ENCODE assay signal across 9 cellular contexts in genomic region chr6:166307082-166307980, GRCh38. TPM values are rescaled to one million over a fixed set of nuclear protein-coding genes. Genes with fewer than 3 reads are reported as not detected.
DNase-seq lines count a peak whose midpoint lies in the region; ATAC-seq, FAIRE-seq and TF ChIP-seq lines count a peak whose summit lies in the region.
"Had no signal": no experiment of that assay in that cellular context is flagged by ENCODE, and none has a peak within 500 bp of the region (broad histone marks: within the 10 kb centered on the region; RNA-seq: fewer than 3 reads in every experiment).

No MANE protein-coding gene starts in this region.

- no peaks in the 10 kb centered on the region for H3K36me3 Mint-ChIP-seq in memory B cell
- H3K36me3 Mint-ChIP-seq: IgD-negative memory B cell had no signal

- H3K9ac ChIP-seq in GM12878 (ENCODE audit: control insufficient read depth, insufficient read depth, low read length): peak overlapping the region; percentile 70

- TF ChIP-seq CTCF in GM12878 (IDR thresholded peaks at IDR 0.05 in 2 of 3, conservative IDR thresholded peaks at IDR 0.05 in 1 of 3; ENCODE audit: control insufficient read depth in 2 of 3, extremely low read depth in 1 of 3, insufficient read depth in 1 of 3, low read depth in 3 of 3, low read length in 3 of 3): no peak

- no peaks in the 10 kb centered on the region for H3K9me3 Mint-ChIP-seq in memory B cell
- H3K9me3 Mint-ChIP-seq: IgD-negative memory B cell had no signal

- CTCF ChIA-PET in GM12878 (lab: Yijun Ruan, JAX): interaction anchor here (8.3 to 11.5 kb wide), 2 partner anchors 26 to 92 kb away, joined by 58 to 317 read pairs; no protein-coding TSS in a partner anchor

- peak overlapping the region; percentile 73 for H3K4me3 Mint-ChIP-seq in memory B cell

- H3K36me3 ChIP-seq in GM12878 (ENCODE audit: control insufficient read depth in 2 of 2, insufficient read depth in 2 of 2, low read length in 1 of 2) (no peaks in the 10 kb centered on the region), urinary bladder (ENCODE audit: insufficient read depth) (no peaks in the 10 kb centered on the region)

- TF ChIP-seq EP300 in GM12878 (IDR thresholded peaks at IDR 0.05; ENCODE audit: borderline replicate concordance in 1 of 2, control insufficient read depth in 1 of 2, low read depth in 2 of 2, low read length in 2 of 2): no peak

- peaks cover 6% of the 10 kb centered on the region for H3K27me3 Mint-ChIP-seq in memory B cell

- SMC1A ChIA-PET in GM12878 (lab: Charles Lee; ENCODE audit: uncharacterized antibody, unreplicated experiment): interaction anchor here (4.9 to 5.2 kb wide), 2 partner anchors 12 to 26 kb away, joined by 24 to 29 read pairs; no protein-coding TSS in a partner anchor

- peaks cover 5% of the 10 kb centered on the region for H3K79me2 ChIP-seq in GM12878 (ENCODE audit: control insufficient read depth, insufficient read depth, low read length)

- TF ChIP-seq POLR2A in GM12878 (IDR thresholded peaks at IDR 0.05; ENCODE audit: low read depth, low read length): peak; percentile 32; the same call in 1 of the 2 replicates

- H3K4me2 ChIP-seq in GM12878 (ENCODE audit: control insufficient read depth, insufficient read depth): peak overlapping the region; percentile 81

- FAIRE-seq in GM19239 (lab: Jason Lieb, UNC): no peak
- no peak for FAIRE-seq in GM12878 (lab: Jason Lieb, UNC)

- H3K4me1 Mint-ChIP-seq in memory B cell: peaks cover 5% of the 10 kb centered on the region

- no peak for TF ChIP-seq RAD21 in GM12878 (IDR thresholded peaks at IDR 0.05; ENCODE audit: insufficient read depth, low read depth, low read length)

- RAD21 ChIA-PET in GM12878 (lab: Charles Lee; ENCODE audit: unreplicated experiment): interaction anchor here (0.6 to 6.7 kb wide), 6 partner anchors 26 to 74 kb away, joined by 3 to 60 read pairs (median 6); no protein-coding TSS in a partner anchor

- WGBS in GM12878 (ENCODE audit: insufficient coverage, insufficient replicate concordance, low lambda C conversion rate, missing lambda C conversion rate): 3% methylated on average over 60 of the region's 111 CpGs
- under 1% methylated on average over 111 of the region's 111 CpGs for WGBS in urinary bladder

- peak overlapping the region; percentile 45 for H2AFZ ChIP-seq in GM12878 (ENCODE audit: control insufficient read depth, low read depth, low read length)

- no TSS peak for BruUV-seq in GM12878 (replicated peaks; lab: Mats Ljungman, UMichigan)

- intact Hi-C loops in GM12878 (cut with micrococcal nuclease; ENCODE audit: unreplicated experiment): no loop called here

- H3K27ac Mint-ChIP-seq in memory B cell: no peak overlapping the region
- H3K27ac Mint-ChIP-seq: IgD-negative memory B cell had no signal

- H3K27me3 ChIP-seq in GM12878 (replicated peaks in 1 of 2; ENCODE audit: control insufficient read depth in 2 of 2, insufficient read depth in 2 of 2, low read length in 1 of 2): no peaks in the 10 kb centered on the region; a peak in 2 of 4 replicates

- H3K4me1 ChIP-seq in GM12878 (ENCODE audit: control insufficient read depth, insufficient read depth, low read length): no peaks in the 10 kb centered on the region
- peaks cover 5% of the 10 kb centered on the region for H3K4me1 ChIP-seq in urinary bladder (ENCODE audit: insufficient read depth)

- peak; percentile 5 for DNase-seq in COR-L47 (lab: John Stamatoyannopoulos, UW)
- peak; percentile 38 for DNase-seq in GM19239 (ENCODE audit: insufficient read length, low spot score)
- no peak for DNase-seq in GM12878 (ENCODE audit: low read depth, low spot score)
- DNase-seq in memory B cell (ENCODE audit: low spot score in 2 of 2): peak in 1 of 2 donors; percentile 41
- no peak for DNase-seq in H4 (ENCODE audit: low spot score)
- no peak for DNase-seq in OCI-M2 (lab: John Stamatoyannopoulos, UW; ENCODE audit: unreplicated experiment)

- POLR2A ChIA-PET in GM12878 (lab: Charles Lee): interaction anchor here (1.1 to 1.5 kb wide), 3 partner anchors 13 to 93 kb away, joined by 3 to 4 read pairs (median 3); no protein-coding TSS in a partner anchor

- H3K27ac ChIP-seq in GM12878 (ENCODE audit: control insufficient read depth, insufficient read depth) (peak overlapping the region; percentile 22; the same call in 1 of the 2 replicates), urinary bladder (ENCODE audit: low read depth) (no peak overlapping the region)

- H3K9me3 ChIP-seq in GM12878 (replicated peaks; ENCODE audit: control insufficient read depth, insufficient read depth, low read length): no peaks in the 10 kb centered on the region

- no peaks in the 10 kb centered on the region for H4K20me1 ChIP-seq in GM12878 (ENCODE audit: control insufficient read depth, insufficient read depth)

- H3K4me3 ChIP-seq in GM12878 (peak overlapping the region; percentile 67), urinary bladder (ENCODE audit: low read depth, low read length) (peak overlapping the region; percentile 52)

- in situ Hi-C loops in GM12878 (cut with MboI): no loop called here

- ATAC-seq in HG03520 (IDR thresholded peaks at IDR 0.05; ENCODE audit: unreplicated experiment) (peak; percentile 34), GM12878 (peak; percentile 58), memory B cell (ENCODE audit: low read depth) (peak; percentile 54)

TF ChIP-seq in GM12878, 131 proteins besides CTCF, POLR2A, EP300 and RAD21 (continues in another document):
- no peak for TF ChIP-seq YBX1 (IDR thresholded peaks at IDR 0.05)
- TF ChIP-seq IKZF1 (conservative IDR thresholded peaks at IDR 0.05): peak; percentile 70
- TF ChIP-seq CEBPZ (IDR thresholded peaks at IDR 0.05; ENCODE audit: low read depth, low read length): no peak
- peak in 1 of 2 experiments; percentile 60; a peak in 2 of 4 replicates for TF ChIP-seq BHLHE40 (IDR thresholded peaks at IDR 0.05; ENCODE audit: borderline replicate concordance in 1 of 2, low read depth in 2 of 2, low read length in 1 of 2)

RNA-seq across cellular contexts. Expression of gene PRR18, which starts 0.9 kb away (rescaled TPM):
- total RNA-seq in GM12878 (2013; cell fraction: nucleolus; rRNA removed): 3.3 and 4.1 TPM in 2 replicates
- total RNA-seq in GM12878 (2014; rRNA removed) (3.3 and 4.0 TPM in 2 replicates), GM12878 (2014; rRNA removed; fragmentation: Illumina TruSeq; extraction: Trizol) (1.2 and 1.3 TPM in 2 replicates), GM12878 (2021) (8.2 and 8.8 TPM in 2 replicates), urinary bladder (not detected)
- polyA plus RNA-seq in GM12878 (2011; ENCODE audit: low read depth): 1.0 TPM
- polyA plus RNA-seq in GM12878 (2011; rRNA removed) (2.0 and 2.5 TPM in 2 replicates), GM12878 (2014; fragmentation: Illumina TruSeq; extraction: Trizol) (1.9 and 2.1 TPM in 2 replicates), GM12878 (2014; fragmentation: Nextera tagmentation; extraction: Ambion mirVana) (under 1 TPM; 0.26 to 0.84 TPM), GM12878 (2014; rRNA removed) (3.6 and 4.1 TPM in 2 replicates), GM12878 (2016; fragmentation: Nextera tagmentation; extraction: Ambion mirVana) (under 1 TPM; 0.13 to 0.42 TPM), urinary bladder (not detected)
- polyA plus RNA-seq in GM12878 (2011; cell fraction: cytosol; rRNA removed): 2.2 and 2.7 TPM in 2 replicates
- polyA plus RNA-seq in GM12878 (2011; cell fraction: nucleus; rRNA removed): 6.2 and 6.4 TPM in 2 replicates
- polyA plus RNA-seq in GM12878 (2012): 2.1 and 3.7 TPM in 2 replicates
- polyA minus RNA-seq in GM12878 (2011; rRNA and poly(A)+ RNA removed): 1.3 and 2.6 TPM in 2 replicates
- 1.0 and 2.3 TPM in 2 replicates for polyA minus RNA-seq in GM12878 (2011; cell fraction: cytosol; rRNA and poly(A)+ RNA removed)
- 2.2 and 4.3 TPM in 2 replicates for polyA minus RNA-seq in GM12878 (2011; cell fraction: nucleus; rRNA and poly(A)+ RNA removed)
- total RNA-seq in H4 (2014; rRNA removed; shearing (Covaris generic)): not detected in 2 replicates
- polyA plus RNA-seq: IgD-negative memory B cell had no signal

RNA-seq across cellular contexts. Expression of gene SFT2D1, which starts 35.0 kb away (rescaled TPM):
- total RNA-seq in GM12878 (2013; cell fraction: nucleolus; rRNA removed): 290 and 291 TPM in 2 replicates
- 105 and 145 TPM in 2 replicates for total RNA-seq in GM12878 (2014; rRNA removed)
- 69.5 and 73.7 TPM in 2 replicates for total RNA-seq in GM12878 (2014; rRNA removed; fragmentation: Illumina TruSeq; extraction: Trizol)
- 77.6 and 78.3 TPM in 2 replicates for total RNA-seq in GM12878 (2021)
- polyA plus RNA-seq in GM12878 (2011; ENCODE audit: low read depth): 55.2 TPM
- 279 and 281 TPM in 2 replicates for polyA plus RNA-seq in GM12878 (2011; rRNA removed)
- 110 and 145 TPM in 2 replicates for polyA plus RNA-seq in GM12878 (2011; cell fraction: cytosol; rRNA removed)
- 139 and 171 TPM in 2 replicates for polyA plus RNA-seq in GM12878 (2011; cell fraction: nucleus; rRNA removed)
- polyA plus RNA-seq in GM12878 (2012): 107 and 120 TPM in 2 replicates
- 92.6 and 100 TPM in 2 replicates for polyA plus RNA-seq in GM12878 (2014; fragmentation: Illumina TruSeq; extraction: Trizol)
- polyA plus RNA-seq in GM12878 (2014; fragmentation: Nextera tagmentation; extraction: Ambion mirVana): 100 to 1,000 TPM; 119 to 149 TPM
- 110 and 130 TPM in 2 replicates for polyA plus RNA-seq in GM12878 (2014; rRNA removed)
- polyA plus RNA-seq in GM12878 (2016; fragmentation: Nextera tagmentation; extraction: Ambion mirVana): 100 to 1,000 TPM; 205 to 231 TPM
- polyA minus RNA-seq in GM12878 (2011; rRNA and poly(A)+ RNA removed): 79.8 and 81.2 TPM in 2 replicates
- 21.2 and 32.0 TPM in 2 replicates for polyA minus RNA-seq in GM12878 (2011; cell fraction: cytosol; rRNA and poly(A)+ RNA removed)
- polyA minus RNA-seq in GM12878 (2011; cell fraction: nucleus; rRNA and poly(A)+ RNA removed): 52.7 and 59.1 TPM in 2 replicates
- 37.4 TPM for total RNA-seq in urinary bladder
- 47.2 TPM for polyA plus RNA-seq in urinary bladder
- 16.0 and 27.6 TPM in 2 replicates for total RNA-seq in H4 (2014; rRNA removed; shearing (Covaris generic))

Comparison
In these comparisons a context has a peak if more than half of its experiments do, and no peak if none do; other contexts are left out.
1. DNase-seq: peak in COR-L47 (single experiment) and GM19239 (single experiment); none in GM12878 (single experiment), H4 (single experiment) and OCI-M2 (single experiment).
2. Peak in every context shown above with its lines, with median percentiles within 50 percentile points of each other: ATAC-seq.